In genomic region chr13:94249512-94249911, GRCh38 we compare ENCODE assay signal across 12 cellular contexts.
DNase-seq lines count a peak whose midpoint lies in the region; ATAC-seq, FAIRE-seq and TF ChIP-seq lines count a peak whose summit lies in the region.
"Had no signal": no experiment of that assay in that cellular context is flagged by ENCODE, and none has a peak within 500 bp of the region (broad histone marks: within the 10 kb centered on the region; RNA-seq: fewer than 3 reads in every experiment).

No MANE protein-coding gene starts in this region.

- peaks cover 0 to 6% of the 10 kb centered on the region in 2 donors for H3K9me3 Mint-ChIP-seq in activated T-cell treated with anti-CD3 and anti-CD28 coated beads, Interleukin-2, amount 50 U/mL, for 72 hours
- H3K9me3 Mint-ChIP-seq in activated T-cell treated with anti-CD3 and anti-CD28 coated beads, Interleukin-2, amount 50 U/mL, for 24 hours = no peaks in the 10 kb centered on the region
- H3K9me3 Mint-ChIP-seq in stimulated activated memory B cell treated with anti-CD40 and anti-IgM and Interleukin-4, amounts not matched to agents 10 μg/mL and 1 μg/mL and 100 μg/mL, for 72 hours = peaks cover 2% of the 10 kb centered on the region

- H3K27ac Mint-ChIP-seq in activated T-cell treated with anti-CD3 and anti-CD28 coated beads, Interleukin-2, amount 50 U/mL, for 72 hours = peak overlapping the region; percentile 12
- H3K27ac Mint-ChIP-seq in activated T-cell treated with anti-CD3 and anti-CD28 coated beads, Interleukin-2, amount 50 U/mL, for 24 hours = no peak overlapping the region
- H3K27ac Mint-ChIP-seq in stimulated activated memory B cell treated with anti-CD40 and anti-IgM and Interleukin-4, amounts not matched to agents 10 μg/mL and 1 μg/mL and 100 μg/mL, for 72 hours = no peak overlapping the region

- H3K36me3 Mint-ChIP-seq in activated T-cell treated with anti-CD3 and anti-CD28 coated beads, Interleukin-2, amount 50 U/mL, for 72 hours (ENCODE audit: insufficient read depth in 2 of 2) = peaks cover 2 to 9% of the 10 kb centered on the region in 2 donors
- H3K36me3 Mint-ChIP-seq in activated T-cell treated with anti-CD3 and anti-CD28 coated beads, Interleukin-2, amount 50 U/mL, for 24 hours (ENCODE audit: low read depth) = no peaks in the 10 kb centered on the region
- H3K36me3 Mint-ChIP-seq in stimulated activated memory B cell treated with anti-CD40 and anti-IgM and Interleukin-4, amounts not matched to agents 10 μg/mL and 1 μg/mL and 100 μg/mL, for 72 hours = no peaks in the 10 kb centered on the region

- no peak overlapping the region for H3K4me3 Mint-ChIP-seq in activated T-cell treated with anti-CD3 and anti-CD28 coated beads, Interleukin-2, amount 50 U/mL, for 72 hours
- H3K4me3 Mint-ChIP-seq in activated T-cell treated with anti-CD3 and anti-CD28 coated beads, Interleukin-2, amount 50 U/mL, for 24 hours = no peak overlapping the region
- H3K4me3 Mint-ChIP-seq in stimulated activated memory B cell treated with anti-CD40 and anti-IgM and Interleukin-4, amounts not matched to agents 10 μg/mL and 1 μg/mL and 100 μg/mL, for 72 hours = no peak overlapping the region
- H3K4me3 Mint-ChIP-seq: activated CD8-positive, alpha-beta T cell treated with anti-CD3 and anti-CD28 coated beads for 36 hours had no signal

- no peak for DNase-seq in activated T-cell treated with anti-CD3 and anti-CD28 coated beads, Interleukin-2, amount 50 U/mL, for 72 hours
- no peak for DNase-seq in activated T-cell treated with anti-CD3 and anti-CD28 coated beads, Interleukin-2, amount 50 U/mL, for 24 hours
- peak; percentile 89 for DNase-seq in RCC 7860 (ENCODE audit: low spot score)
- peak; percentile 78 for DNase-seq in fibroblast of the aortic adventitia (ENCODE audit: low read depth)
- peak; percentile 89 for DNase-seq in smooth muscle cell of the brain vasculature (ENCODE audit: low read depth, low spot score)
- DNase-seq in left lobe of liver (ENCODE audit: low spot score) = no peak
- DNase-seq: activated CD8-positive, alpha-beta T cell treated with anti-CD3 and anti-CD28 coated beads for 36 hours; GOT3 had no signal

- H3K4me1 Mint-ChIP-seq in activated T-cell treated with anti-CD3 and anti-CD28 coated beads, Interleukin-2, amount 50 U/mL, for 72 hours (ENCODE audit: low read depth) = peaks cover 7% of the 10 kb centered on the region
- H3K4me1 Mint-ChIP-seq in activated T-cell treated with anti-CD3 and anti-CD28 coated beads, Interleukin-2, amount 50 U/mL, for 24 hours (ENCODE audit: low read depth) = peaks cover 22% of the 10 kb centered on the region
- no peaks in the 10 kb centered on the region for H3K4me1 Mint-ChIP-seq in stimulated activated memory B cell treated with anti-CD40 and anti-IgM and Interleukin-4, amounts not matched to agents 10 μg/mL and 1 μg/mL and 100 μg/mL, for 72 hours

- peak; percentile 98 for FAIRE-seq in RCC 7860 (lab: Jason Lieb, UNC)
- FAIRE-seq: A549 had no signal

- ATAC-seq in activated T-cell treated with anti-CD3 and anti-CD28 coated beads, Interleukin-2, amount 50 U/mL, for 72 hours (replicated peaks in 1 of 2) = no peak
- no peak for ATAC-seq in HG03039 (IDR thresholded peaks at IDR 0.05; ENCODE audit: unreplicated experiment)
- ATAC-seq in left lobe of liver = no peak
- no peak for ATAC-seq in stimulated activated memory B cell treated with anti-CD40 and anti-IgM and Interleukin-4, amounts not matched to agents 10 μg/mL and 1 μg/mL and 100 μg/mL, for 72 hours
- ATAC-seq: A549 had no signal

- no peak overlapping the region for H3K4me3 ChIP-seq in fibroblast of the aortic adventitia (ENCODE audit: low read depth, low read length)
- H3K4me3 ChIP-seq: A549, prostate gland had no signal

- H3K27me3 Mint-ChIP-seq in activated T-cell treated with anti-CD3 and anti-CD28 coated beads, Interleukin-2, amount 50 U/mL, for 72 hours (ENCODE audit: low read depth) = no peaks in the 10 kb centered on the region
- H3K27me3 Mint-ChIP-seq in activated T-cell treated with anti-CD3 and anti-CD28 coated beads, Interleukin-2, amount 50 U/mL, for 24 hours = no peaks in the 10 kb centered on the region
- no peaks in the 10 kb centered on the region for H3K27me3 Mint-ChIP-seq in stimulated activated memory B cell treated with anti-CD40 and anti-IgM and Interleukin-4, amounts not matched to agents 10 μg/mL and 1 μg/mL and 100 μg/mL, for 72 hours

- no peak for TF ChIP-seq CTCF in fibroblast of the aortic adventitia (IDR thresholded peaks at IDR 0.05; ENCODE audit: insufficient read depth, low read length)

Comparison
In these comparisons a context has a peak if more than half of its experiments do, and no peak if none do; other contexts are left out.
1. DNase-seq: peak in RCC 7860 (single experiment), fibroblast of the aortic adventitia (single experiment) and smooth muscle cell of the brain vasculature (single experiment); none in activated T-cell treated with anti-CD3 and anti-CD28 coated beads, Interleukin-2, amount 50 U/mL, for 72 hours (0 of 2), activated T-cell treated with anti-CD3 and anti-CD28 coated beads, Interleukin-2, amount 50 U/mL, for 24 hours (single experiment) and left lobe of liver (single experiment).